15 cellular contexts compared by ENCODE assay signal in the genomic region with DNA sequence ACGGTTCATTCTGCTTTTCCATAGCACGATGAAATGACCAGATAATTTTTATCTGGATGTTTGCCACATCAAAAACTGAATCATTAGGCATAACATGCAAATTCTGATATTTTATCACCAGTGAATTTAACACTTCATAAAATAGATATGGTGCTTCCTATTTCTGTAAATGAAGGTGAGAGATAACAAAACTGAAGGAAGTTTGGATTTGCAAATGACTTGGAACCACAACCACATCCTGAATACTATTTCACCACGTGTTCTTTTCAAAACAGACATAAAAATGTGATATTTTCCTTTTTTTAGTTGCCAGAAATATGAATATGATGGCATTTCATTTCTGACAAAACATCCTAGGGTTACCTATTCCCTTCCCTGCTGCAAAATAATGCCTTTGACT.
"Had no signal": no experiment of that assay in that cellular context is flagged by ENCODE, and none has a peak within 500 bp of the region (broad histone marks: within the 10 kb centered on the region; RNA-seq: fewer than 3 reads in every experiment).

No MANE protein-coding gene starts in this region.

- ATAC-seq: esophagus mucosa; natural killer cell treated with Interleukin-12 subunit alpha and Interleukin-12 subunit beta and Interleukin-15 and Interleukin-18, amount 100 ng/mL, for 72 hours; right cardiac atrium; stimulated activated naive CD8-positive, alpha-beta T cell treated with anti-CD3 and anti-CD28 coated beads, Interleukin-15, Interleukin-2, amounts not matched to agents 100 U/mL and 50 U/mL, for 24 hours; upper lobe of right lung had no signal

- H3K4me3 Mint-ChIP-seq: dendritic cell treated with granulocyte-macrophage colony-stimulating factor and Interleukin-4, amounts not matched to agents 40 ng/mL and 50 ng/mL, for 4 days; natural killer cell treated with Interleukin-12 subunit alpha and Interleukin-12 subunit beta and Interleukin-15 and Interleukin-18, amount 100 ng/mL, for 72 hours had no signal

- H3K27ac Mint-ChIP-seq: dendritic cell treated with granulocyte-macrophage colony-stimulating factor and Interleukin-4, amounts not matched to agents 40 ng/mL and 50 ng/mL, for 4 days; natural killer cell treated with Interleukin-12 subunit alpha and Interleukin-12 subunit beta and Interleukin-15 and Interleukin-18, amount 100 ng/mL, for 72 hours had no signal

- H3K27ac ChIP-seq: ascending aorta, brain microvascular endothelial cell, left ventricle myocardium inferior, pancreas, upper lobe of right lung had no signal

- DNase-seq: activated T-cell treated with anti-CD3 and anti-CD28 coated beads, Interleukin-2, amount 50 U/mL, for 1 hour; brain microvascular endothelial cell; caudate nucleus; effector CD8-positive, alpha-beta T cell; foreskin melanocyte; left ventricle myocardium inferior; pancreas; right cardiac atrium; stimulated activated CD4-positive, alpha-beta T cell treated with anti-CD3 and anti-CD28 coated beads, Interleukin-4, amount 100 ng/mL, for 24 hours; stimulated activated naive CD8-positive, alpha-beta T cell treated with anti-CD3 and anti-CD28 coated beads, Interleukin-15, Interleukin-2, amounts not matched to agents 100 U/mL and 50 U/mL, for 24 hours; upper lobe of right lung had no signal

- FAIRE-seq: pancreas had no signal
